1 cellular context compared by ENCODE assay signal in genomic region chr17:57985675-57985974, GRCh38.
TF ChIP-seq lines count a peak whose summit lies in the region.

No MANE protein-coding gene starts in this region.

TF ChIP-seq in K562, 482 proteins besides CTCF, POLR2A, EP300 and RAD21:
- TF ChIP-seq HES1 (IDR thresholded peaks at IDR 0.05; ENCODE audit: low read depth) (no peak), MEIS2 (IDR thresholded peaks at IDR 0.05; ENCODE audit: partially characterized antibody) (peak; percentile 26), ATF3 (IDR thresholded peaks at IDR 0.05) (peak; percentile 47), ATF3 (CRISPR knock-in tag; conservative IDR thresholded peaks at IDR 0.05) (no peak), NCOA2 (IDR thresholded peaks at IDR 0.05; ENCODE audit: partially characterized antibody in 2 of 2) (no peak), BCLAF1 (IDR thresholded peaks at IDR 0.05; ENCODE audit: borderline replicate concordance in 1 of 2, control insufficient read depth in 1 of 2, low read depth in 2 of 2, low read length in 1 of 2) (no peak), PBX2 (CRISPR knock-in tag; IDR thresholded peaks at IDR 0.05; ENCODE audit: low read depth) (no peak), PBX2 (tag; conservative IDR thresholded peaks at IDR 0.05; ENCODE audit: low read depth) (0 out of 2 replicates have a peak, but pooled peaks have one; percentile 38)
